ENCODE assay signal across 1 cellular context in genomic region chr18:58397385-58398132, GRCh38.
TF ChIP-seq lines count a peak whose summit lies in the region.

No MANE protein-coding gene starts in this region.

TF ChIP-seq in GM12878, 131 proteins besides CTCF, POLR2A, EP300 and RAD21:
- TF ChIP-seq BHLHE40 (IDR thresholded peaks at IDR 0.05; ENCODE audit: borderline replicate concordance in 1 of 2, low read depth in 2 of 2, low read length in 1 of 2), result 0 out of 4 replicates have a peak, but pooled peaks of 1 of the 2 experiments have one; percentile 17
- TF ChIP-seq MYB (IDR thresholded peaks at IDR 0.05; ENCODE audit: borderline replicate concordance, low read depth, low read length), result no peak
- peak; percentile 49 for TF ChIP-seq RUNX3 (IDR thresholded peaks at IDR 0.05; ENCODE audit: low read length)
TF ChIP-seq in GM12878: peak in this region for 2.
